ENCODE assay signal across 8 cellular contexts in the genomic region with DNA sequence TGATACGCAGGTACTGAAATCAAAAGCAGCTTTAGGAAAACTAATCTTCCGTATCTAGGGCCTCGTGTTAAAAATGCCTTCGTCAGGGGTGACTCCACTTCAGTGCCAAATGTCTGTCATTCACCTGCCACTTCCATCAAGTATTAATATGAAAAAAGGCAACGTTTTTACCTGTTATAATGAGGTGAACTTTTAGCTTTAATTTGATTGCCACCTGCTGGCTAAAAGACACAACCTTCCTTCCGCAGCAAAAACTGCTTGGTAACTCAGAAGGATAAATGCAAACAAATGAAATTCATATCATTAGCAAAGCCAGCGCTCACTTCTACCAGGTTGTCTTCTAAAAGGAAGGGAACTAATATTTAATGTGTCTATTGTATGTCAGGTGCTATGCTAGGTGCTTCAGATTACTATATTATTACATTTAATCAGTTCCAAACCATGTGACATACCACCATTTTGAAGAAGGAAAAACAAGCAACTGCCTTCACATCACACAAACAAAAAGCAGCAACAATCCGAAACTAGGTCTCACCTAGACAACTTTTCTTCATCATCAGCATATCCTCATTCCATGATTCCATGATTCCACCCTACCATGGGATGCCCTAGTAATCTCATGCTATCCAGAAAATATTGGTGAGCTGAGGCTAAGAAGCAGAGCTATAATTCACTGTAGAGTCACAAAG. TPM values are rescaled to one million over a fixed set of nuclear protein-coding genes. Genes with fewer than 3 reads are reported as not detected.
DNase-seq lines count a peak whose midpoint lies in the region; ATAC-seq and TF ChIP-seq lines count a peak whose summit lies in the region.

No MANE protein-coding gene starts in this region.

- H3K79me2 ChIP-seq in osteoblast (ENCODE audit: insufficient read depth, low read length): no peaks in the 10 kb centered on the region

- H3K27me3 ChIP-seq in Peyer's patch (no peaks in the 10 kb centered on the region), endodermal cell (ENCODE audit: control insufficient read depth, insufficient read depth, low read length, poor library complexity, severe bottlenecking) (no peaks in the 10 kb centered on the region), osteoblast (ENCODE audit: insufficient read depth, low read length) (no peaks in the 10 kb centered on the region)

- H3K4me1 ChIP-seq in Peyer's patch (no peaks in the 10 kb centered on the region), endodermal cell (ENCODE audit: control insufficient read depth, insufficient read depth, low read length) (no peaks in the 10 kb centered on the region), osteoblast (ENCODE audit: insufficient read depth, low read length) (no peaks in the 10 kb centered on the region)

- no peak overlapping the region for H3K4me2 ChIP-seq in osteoblast (ENCODE audit: insufficient read depth, low read length)

- TF ChIP-seq CTCF in Peyer's patch (IDR thresholded peaks at IDR 0.05) (peak; percentile 47 to 89 (median 76)), endodermal cell (conservative IDR thresholded peaks at IDR 0.05) (peak; percentile 82), osteoblast (IDR thresholded peaks at IDR 0.05; ENCODE audit: extremely low read depth, low read depth, low read length) (peak; percentile 52)

- DNase-seq in activated gamma-delta T cell treated with Interleukin-2 at 50 U/mL for 16 hours (peak; percentile 19), activated gamma-delta T cell (lab: John Stamatoyannopoulos, UW) (no peak), Peyer's patch (no peak), endodermal cell (peak; percentile 58), osteoblast (ENCODE audit: insufficient read length, low spot score, missing footprints) (no peak), pons (ENCODE audit: low spot score) (no peak), mesenteric fat pad (ENCODE audit: low spot score) (no peak)

- H3K9me3 ChIP-seq in Peyer's patch: no peaks in the 10 kb centered on the region
- no peaks in the 10 kb centered on the region for H3K9me3 ChIP-seq in endodermal cell (ENCODE audit: control insufficient read depth, low read length)
- no peaks in the 10 kb centered on the region for H3K9me3 ChIP-seq in osteoblast (ENCODE audit: low read depth, low read length)

- H3K36me3 ChIP-seq in Peyer's patch (no peaks in the 10 kb centered on the region), endodermal cell (ENCODE audit: control insufficient read depth, insufficient read depth, low read length) (no peaks in the 10 kb centered on the region), osteoblast (ENCODE audit: insufficient read depth, low read length) (no peaks in the 10 kb centered on the region)

- peak overlapping the region; percentile 64 for H2AFZ ChIP-seq in osteoblast (ENCODE audit: low read length)

- peak overlapping the region; percentile 76 for H3K27ac Mint-ChIP-seq in endodermal cell

- 53 to 75% methylated on average over 5 to 8 of the region's 8 CpGs for whole genome bisulfite sequencing in endodermal cell (ENCODE audit: insufficient coverage in 1 of 2, insufficient read length in 1 of 2), 2 experiments

- H3K9ac ChIP-seq in endodermal cell (ENCODE audit: extremely low read depth, low read length, poor library complexity, severe bottlenecking): no peak overlapping the region

- H3K4me3 Mint-ChIP-seq in endodermal cell: peak overlapping the region; percentile 21

- H3K4me3 ChIP-seq in Peyer's patch (no peak overlapping the region), endodermal cell (ENCODE audit: low read length) (peak overlapping the region; percentile 35), osteoblast (ENCODE audit: insufficient read depth, low read length) (no peak overlapping the region)

- H4K20me1 ChIP-seq in osteoblast (ENCODE audit: insufficient read depth, low read length): no peaks in the 10 kb centered on the region

- ATAC-seq in HG02870 (IDR thresholded peaks at IDR 0.05; ENCODE audit: unreplicated experiment): peak; percentile 42

- H3K9me3 Mint-ChIP-seq in endodermal cell: no peaks in the 10 kb centered on the region

- no peak for TF ChIP-seq POLR2A in Peyer's patch (IDR thresholded peaks at IDR 0.05)

- H3K4me1 Mint-ChIP-seq in endodermal cell: peaks cover 48% of the 10 kb centered on the region

- H3K27ac ChIP-seq in Peyer's patch: no peak overlapping the region
- H3K27ac ChIP-seq in endodermal cell (ENCODE audit: low read depth, low read length): no peak overlapping the region
- H3K27ac ChIP-seq in osteoblast (ENCODE audit: low read depth, low read length): no peak overlapping the region

- H3K27me3 Mint-ChIP-seq in endodermal cell (ENCODE audit: insufficient read depth): no peaks in the 10 kb centered on the region

- peaks cover 3% of the 10 kb centered on the region for H3K36me3 Mint-ChIP-seq in endodermal cell (ENCODE audit: low read depth)

RNA-seq across cellular contexts. Expression of gene ARHGAP18, which starts 20.6 kb away (rescaled TPM):
- 10 to 100 TPM; 26.1 to 45.4 (median 33.5) TPM for total RNA-seq in Peyer's patch
- total RNA-seq in endodermal cell: 10 to 100 TPM; 14.3 to 17.7 TPM
- polyA plus RNA-seq in endodermal cell (2013, experiment 1 of 2): 4.1 TPM
- 4.5 TPM for polyA plus RNA-seq in endodermal cell (2013, experiment 2 of 2)
- total RNA-seq in osteoblast: 16.8 and 21.0 TPM in 2 replicates
- 24.4 TPM for total RNA-seq in mesenteric fat pad

Comparison
In these comparisons a context has a peak if more than half of its experiments do, and no peak if none do; other contexts are left out.
1. DNase-seq: peak in activated gamma-delta T cell treated with Interleukin-2 at 50 U/mL for 16 hours (single experiment) and endodermal cell (single experiment); none in activated gamma-delta T cell (single experiment), Peyer's patch (0 of 3), osteoblast (single experiment), pons (single experiment) and mesenteric fat pad (single experiment).
2. Peak in every context shown above with its lines, with median percentiles within 50 percentile points of each other: CTCF ChIP-seq.